21 cellular contexts compared by ENCODE assay signal in genomic region chr1:240366636-240367035, GRCh38.
"Had no signal": no experiment of that assay in that cellular context is flagged by ENCODE, and none has a peak within 500 bp of the region (broad histone marks: within the 10 kb centered on the region; RNA-seq: fewer than 3 reads in every experiment).

No MANE protein-coding gene starts in this region.

- ATAC-seq: stimulated activated effector memory CD8-positive, alpha-beta T cell treated with anti-CD3 and anti-CD28 coated beads, Interleukin-12 subunit alpha, Interleukin-12 subunit beta, amount 100 ng/mL, for 72 hours; stimulated activated memory B cell treated with anti-CD40 and anti-IgM and Interleukin-4, amounts not matched to agents 10 μg/mL and 1 μg/mL and 100 μg/mL, for 72 hours; stimulated activated naive B cell treated with anti-CD40 and anti-IgM and Interleukin-4, amounts not matched to agents 10 μg/mL and 1 μg/mL and 100 μg/mL, for 72 hours; stimulated activated naive CD8-positive, alpha-beta T cell treated with anti-CD3 and anti-CD28 coated beads, Interleukin-15, amount 100 ng/mL, for 72 hours; stimulated activated naive CD8-positive, alpha-beta T cell treated with anti-CD3 and anti-CD28 coated beads, Interleukin-15, Interleukin-2, amounts not matched to agents 100 U/mL and 50 U/mL, for 24 hours; upper lobe of right lung had no signal

- DNase-seq: stimulated activated CD4-positive, alpha-beta T cell treated with anti-CD3 and anti-CD28 coated beads, Interleukin-2, amount 100 ng/mL, for 48 hours; stimulated activated CD4-positive, alpha-beta T cell treated with anti-CD3 and anti-CD28 coated beads, Interleukin-4, amount 100 ng/mL, for 1 hour; stimulated activated CD4-positive, alpha-beta T cell treated with anti-CD3 and anti-CD28 coated beads, Interleukin-4, amount 100 ng/mL, for 24 hours; stimulated activated CD4-positive, alpha-beta T cell treated with anti-CD3 and anti-CD28 coated beads, Interleukin-4, amount 100 ng/mL, for 4 hours; stimulated activated CD8-positive, alpha-beta memory T cell treated with anti-CD3 and anti-CD28 coated beads, Interleukin-4, amount 100 ng/mL, for 48 hours; stimulated activated naive B cell treated with anti-CD40 and anti-IgM and Interleukin-4, amounts not matched to agents 10 μg/mL and 1 μg/mL and 100 μg/mL, for 72 hours; stimulated activated naive CD4-positive, alpha-beta T cell; stimulated activated naive CD4-positive, alpha-beta T cell treated with Interleukin-2 at 50 U/mL for 16 hours; stimulated activated naive CD8-positive, alpha-beta T cell treated with anti-CD3 and anti-CD28 coated beads, Interleukin-15, amount 100 ng/mL, for 72 hours; stimulated activated naive CD8-positive, alpha-beta T cell treated with anti-CD3 and anti-CD28 coated beads, Interleukin-15, Interleukin-2, amounts not matched to agents 100 U/mL and 50 U/mL, for 24 hours; stomach; substantia nigra; testis; thyroid gland; tibial artery; transverse colon; trophoblast cell; upper lobe of right lung; uterus had no signal
